Comparison of ENCODE assay signal across 19 cellular contexts in the genomic region with DNA sequence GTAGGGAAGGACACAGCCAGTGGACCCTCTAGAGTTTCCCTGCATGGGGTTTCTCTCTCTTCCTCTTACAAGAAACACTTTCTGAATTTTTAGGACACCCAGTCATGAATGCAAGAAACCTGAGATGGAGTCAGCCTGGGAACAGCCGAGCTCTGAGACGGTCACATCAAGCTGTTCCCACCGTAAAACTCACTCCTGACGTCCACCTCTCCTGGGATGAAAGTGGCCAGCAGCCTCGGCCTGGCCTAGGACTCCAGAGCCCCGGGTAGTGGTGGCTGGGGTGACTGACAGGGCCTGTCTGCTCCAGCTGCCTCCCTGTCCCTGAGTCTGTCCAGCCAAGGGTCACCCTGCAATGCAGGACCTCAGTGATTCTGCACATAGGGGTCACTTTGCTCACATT.
"Had no signal": no experiment of that assay in that cellular context is flagged by ENCODE, and none has a peak within 500 bp of the region (broad histone marks: within the 10 kb centered on the region; RNA-seq: fewer than 3 reads in every experiment).

No MANE protein-coding gene starts in this region.

- ATAC-seq: activated T-helper 17 cell treated with anti-CD3 and anti-CD28 coated beads, Interleukin-2, amount 50 U/mL, for 72 hours; gastroesophageal sphincter; heart right ventricle; left cardiac atrium; lower lobe of right lung had no signal

- H3K27me3 ChIP-seq: ascending aorta, transverse colon had no signal

- H3K4me3 ChIP-seq: ascending aorta, gastroesophageal sphincter, heart right ventricle, lower lobe of right lung, transverse colon had no signal

- H3K36me3 ChIP-seq: ascending aorta, gastroesophageal sphincter, heart right ventricle, lower lobe of right lung, neutrophil, transverse colon had no signal

- FAIRE-seq: bronchial epithelial cell had no signal

- H3K27ac ChIP-seq: ascending aorta, gastroesophageal sphincter, heart right ventricle, lower lobe of right lung, neutrophil, transverse colon had no signal

- DNase-seq: activated CD4-positive, alpha-beta T cell treated with anti-CD3 and anti-CD28 coated beads, Interleukin-2, amount 50 U/mL, for 1 hour; activated CD4-positive, CD25-positive, alpha-beta regulatory T cell; activated naive CD4-positive, alpha-beta T cell treated with anti-CD3 and anti-CD28 coated beads, Interleukin-2, amount 10 ng/mL, durations not matched to agents 7 days and 5 days; activated T-cell treated with anti-CD3 and anti-CD28 coated beads for 4 hours; heart right ventricle; left cardiac atrium; lower lobe of right lung; small intestine; stimulated activated CD4-positive, alpha-beta T cell treated with anti-CD3 and anti-CD28 coated beads, Interleukin-4, amount 100 ng/mL, for 4 hours; stimulated activated CD8-positive, alpha-beta memory T cell treated with anti-CD3 and anti-CD28 coated beads, Interleukin-4, amount 100 ng/mL, for 48 hours; stimulated activated naive CD4-positive, alpha-beta T cell treated with Interleukin-2 at 50 U/mL for 16 hours; substantia nigra; T-helper 2 cell; transverse colon had no signal

- H3K4me1 ChIP-seq: ascending aorta, gastroesophageal sphincter, heart right ventricle, lower lobe of right lung, transverse colon had no signal

- H3K9me3 ChIP-seq: ascending aorta, gastroesophageal sphincter, lower lobe of right lung, neutrophil, transverse colon had no signal
